ENCODE assay signal across 8 cellular contexts in genomic region chr7:5665106-5666025, GRCh38.
A peak's percentile ranks its signal among the peaks of the same experiment; 100 is the strongest.
DNase-seq lines count a peak whose midpoint lies in the region; ATAC-seq and TF ChIP-seq lines count a peak whose summit lies in the region.

No MANE protein-coding gene starts in this region.

- peaks cover 5% of the 10 kb centered on the region; the same call in 1 of the 2 replicates for H3K4me1 ChIP-seq in HAP-1
- H3K4me1 ChIP-seq in right lobe of liver, result peaks cover 0 to 4% (median 0%) of the 10 kb centered on the region in 4 donors

- H3K4me3 ChIP-seq in HAP-1 (no peak overlapping the region), coronary artery (no peak overlapping the region), right lobe of liver (no peak overlapping the region)

- peaks cover 21% of the 10 kb centered on the region for H3K36me3 ChIP-seq in HAP-1 (replicated peaks)
- H3K36me3 ChIP-seq in right lobe of liver, result no peaks in the 10 kb centered on the region

- intact Hi-C loops in right lobe of liver (cut with DNase I), result loop anchor here in 1 of 2 donors (10.0 kb wide), 1 partner anchor 171 kb away; no protein-coding TSS in a partner anchor

- H3K27ac ChIP-seq in C4-2B (no peak overlapping the region), coronary artery (no peak overlapping the region), right lobe of liver (no peak overlapping the region)

- H3K27me3 ChIP-seq in HAP-1 (ENCODE audit: low read depth) (no peaks in the 10 kb centered on the region), right lobe of liver (no peaks in the 10 kb centered on the region)

- in situ Hi-C loops in HAP-1 (cut with MboI; ENCODE audit: low sequenced_read_pairs), result loop anchor here (5.0 kb wide), 1 partner anchor 173 kb away; no protein-coding TSS in a partner anchor

- peak; percentile 94 for TF ChIP-seq CTCF in C4-2B (conservative IDR thresholded peaks at IDR 0.05)
- peak; percentile 48 for TF ChIP-seq CTCF in coronary artery (IDR thresholded peaks at IDR 0.05)
- peak; percentile 80 to 83 (median 82) for TF ChIP-seq CTCF in right lobe of liver (IDR thresholded peaks at IDR 0.05)

- no peak for TF ChIP-seq POLR2A in right lobe of liver (IDR thresholded peaks at IDR 0.05)

- H3K9me3 ChIP-seq in HAP-1 (no peaks in the 10 kb centered on the region), right lobe of liver (no peaks in the 10 kb centered on the region)

- 68% methylated on average over 18 of the region's 18 CpGs for WGBS in right lobe of liver (ENCODE audit: insufficient coverage, low coverage, low lambda C conversion rate, missing lambda C conversion rate)

- peak; percentile 80 to 87 (median 82) for ATAC-seq in right lobe of liver
- no peak for ATAC-seq in HG03442 (IDR thresholded peaks at IDR 0.05; ENCODE audit: unreplicated experiment)

- DNase-seq in HAP-1 (ENCODE audit: low spot score in 2 of 2) (peak; percentile 70 to 84), NCI-H446 treated with DMSO at 0.1 percent for 48 hours (lab: John Stamatoyannopoulos, UW) (peak; percentile 51), coronary artery (ENCODE audit: low spot score) (no peak), right lobe of liver (peak in 1 of 3 donors; percentile 71)
- peak; percentile 37 for DNase-seq in activated CD4-positive, alpha-beta T cell treated with anti-CD3 and anti-CD28 coated beads for 1 hour
- DNase-seq in stimulated activated CD4-positive, alpha-beta T cell treated with anti-CD3 and anti-CD28 coated beads, Interleukin-4, amount 100 ng/mL, for 48 hours (ENCODE audit: low read depth in 2 of 2), result peak; percentile 41 to 45
